In the genomic region with DNA sequence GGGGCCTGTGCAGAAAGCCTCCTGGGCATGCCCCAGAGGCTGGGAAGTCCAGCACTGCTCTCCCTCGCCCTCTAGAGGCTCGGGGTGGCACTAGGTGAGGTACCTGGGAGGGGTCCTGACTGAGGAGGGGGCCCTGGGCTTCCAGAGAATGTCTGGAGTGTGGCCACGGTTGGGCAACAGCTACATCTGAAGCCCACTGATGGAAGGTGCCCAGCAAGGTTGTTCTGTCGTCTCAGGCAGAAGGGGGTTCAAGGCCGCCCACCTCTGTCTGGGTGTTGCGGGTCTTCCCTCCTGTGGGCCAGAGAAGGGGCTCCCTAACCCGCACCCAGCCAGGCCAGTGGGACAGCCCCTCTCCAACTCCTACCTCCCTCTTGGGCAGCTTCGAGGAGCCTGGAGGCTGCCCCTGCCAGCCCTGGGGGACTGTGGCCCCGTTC, we compare ENCODE assay signal across 8 cellular contexts. TPM values are rescaled to one million over a fixed set of nuclear protein-coding genes. Genes with fewer than 3 reads are reported as not detected.
DNase-seq lines count a peak whose midpoint lies in the region; ATAC-seq, FAIRE-seq and TF ChIP-seq lines count a peak whose summit lies in the region.

No MANE protein-coding gene starts in this region.

- H3K27me3 Mint-ChIP-seq in progenitor cell of endocrine pancreas = peaks cover 16% of the 10 kb centered on the region

- no peak overlapping the region for H3K9ac ChIP-seq in endothelial cell of umbilical vein (replicated peaks; ENCODE audit: extremely low read depth, insufficient read depth, low read length)

- no peak overlapping the region for H3K4me3 Mint-ChIP-seq in progenitor cell of endocrine pancreas (ENCODE audit: low read depth)

- peaks cover 5% of the 10 kb centered on the region for H3K4me1 ChIP-seq in endothelial cell of umbilical vein (ENCODE audit: control insufficient read depth, extremely low read depth, insufficient read depth, low read length)

- no TSS peak for BruUV-seq in endothelial cell of umbilical vein (replicated peaks; lab: Mats Ljungman, UMichigan)

- no peaks in the 10 kb centered on the region for H3K79me2 ChIP-seq in endothelial cell of umbilical vein (ENCODE audit: control insufficient read depth, insufficient read depth, low read length)

- H3K9me1 ChIP-seq in endothelial cell of umbilical vein (replicated peaks; ENCODE audit: control insufficient read depth, extremely low read depth, insufficient read depth, low read length) = no peaks in the 10 kb centered on the region

- intact Hi-C loops in endothelial cell of umbilical vein (cut with micrococcal nuclease) = loop anchor here (1.0 to 2.0 kb wide), 2 partner anchors 34 to 91 kb away; no protein-coding TSS in a partner anchor

- H3K27me3 ChIP-seq in endothelial cell of umbilical vein (ENCODE audit: control insufficient read depth in 2 of 2, insufficient read depth in 2 of 2, low read length in 2 of 2) (peaks cover 8 to 14% of the 10 kb centered on the region in 2 experiments), MG63 (no peaks in the 10 kb centered on the region)

- no peak overlapping the region for H3K4me3 ChIP-seq in GM12864 (ENCODE audit: low read depth, low read length)
- no peak overlapping the region for H3K4me3 ChIP-seq in endothelial cell of umbilical vein (replicated peaks in 1 of 3; ENCODE audit: insufficient read depth in 1 of 3, low read depth in 1 of 3, low read length in 3 of 3)
- H3K4me3 ChIP-seq in MG63 = no peak overlapping the region

- H3K27ac ChIP-seq in endothelial cell of umbilical vein (ENCODE audit: insufficient read depth, low read depth, low read length) = no peak overlapping the region

- H3K36me3 Mint-ChIP-seq in progenitor cell of endocrine pancreas (ENCODE audit: insufficient read depth) = no peaks in the 10 kb centered on the region

- no peaks in the 10 kb centered on the region for H3K9me3 ChIP-seq in endothelial cell of umbilical vein (replicated peaks; ENCODE audit: control insufficient read depth, insufficient read depth, low read length)
- no peaks in the 10 kb centered on the region for H3K9me3 ChIP-seq in MG63

- ATAC-seq in GM18861 (IDR thresholded peaks at IDR 0.05; ENCODE audit: unreplicated experiment) (no peak), GM19397 (IDR thresholded peaks at IDR 0.05; ENCODE audit: unreplicated experiment) (no peak)

- CTCF ChIA-PET in endothelial cell of umbilical vein (lab: Charles Lee) = interaction anchor here (0.6 to 8.2 kb wide), 7 partner anchors 10 to 321 kb away, joined by 3 to 71 read pairs (median 5); no protein-coding TSS in a partner anchor

- H3K36me3 ChIP-seq in endothelial cell of umbilical vein (ENCODE audit: control insufficient read depth in 2 of 2, extremely low read depth in 1 of 2, insufficient read depth in 2 of 2, low read length in 2 of 2) (no peaks in the 10 kb centered on the region), MG63 (no peaks in the 10 kb centered on the region)

- no peaks in the 10 kb centered on the region for H4K20me1 ChIP-seq in endothelial cell of umbilical vein (replicated peaks; ENCODE audit: control insufficient read depth, extremely low read depth, insufficient read depth, low read length)

- dilution Hi-C loops in endothelial cell of umbilical vein (cut with MboI; ENCODE audit: extremely low pct_ligation_motif_present, low sequenced_read_pairs) = no loop called here

- DNase-seq in GM12864 (ENCODE audit: low read depth) = no peak
- DNase-seq in NCI-H748 treated with DMSO at 0.1 percent for 48 hours (lab: John Stamatoyannopoulos, UW) = peak; percentile 21
- peak; percentile 21 for DNase-seq in endothelial cell of umbilical vein (ENCODE audit: low read depth, low spot score)
- peak; percentile 33 for DNase-seq in progenitor cell of endocrine pancreas (ENCODE audit: low spot score, unreplicated experiment)
- no peak for DNase-seq in GDM1 (lab: John Stamatoyannopoulos, UW)
- no peak for DNase-seq in MG63

- no peak overlapping the region for H2AFZ ChIP-seq in endothelial cell of umbilical vein (ENCODE audit: low read depth, low read length)

- no peak for TF ChIP-seq POLR2A in endothelial cell of umbilical vein (IDR thresholded peaks at IDR 0.05; ENCODE audit: low read depth, low read length)

- no peak for FAIRE-seq in endothelial cell of umbilical vein (lab: Jason Lieb, UNC)

- peaks cover 21% of the 10 kb centered on the region for H3K4me1 Mint-ChIP-seq in progenitor cell of endocrine pancreas (ENCODE audit: low read depth)

- TF ChIP-seq CTCF in GM12864 (IDR thresholded peaks at IDR 0.05; ENCODE audit: low read depth, low read length, missing control alignments) (peak; percentile 90), endothelial cell of umbilical vein (IDR thresholded peaks at IDR 0.05; ENCODE audit: extremely low read depth in 1 of 2, insufficient read depth in 1 of 2, low read depth in 1 of 2, low read length in 2 of 2) (peak; percentile 60 to 81), progenitor cell of endocrine pancreas (IDR thresholded peaks at IDR 0.05; ENCODE audit: unreplicated experiment) (peak; percentile 57)

- no peak overlapping the region for H3K4me2 ChIP-seq in endothelial cell of umbilical vein (ENCODE audit: insufficient read depth, low read length)

- POLR2A ChIA-PET in endothelial cell of umbilical vein (lab: Charles Lee) = interaction anchor here (0.5 kb wide), 1 partner anchor 21 kb away, joined by 5 read pairs; no protein-coding TSS in a partner anchor

- no peak overlapping the region for H3K27ac Mint-ChIP-seq in progenitor cell of endocrine pancreas

- no peaks in the 10 kb centered on the region for H3K9me3 Mint-ChIP-seq in progenitor cell of endocrine pancreas (ENCODE audit: low read depth)

TF ChIP-seq in endothelial cell of umbilical vein, 7 proteins besides CTCF, POLR2A, EP300 and RAD21:
- TF ChIP-seq JUN (IDR thresholded peaks at IDR 0.05; ENCODE audit: borderline replicate concordance, insufficient read depth, insufficient read length, low read depth) (no peak), FOS (IDR thresholded peaks at IDR 0.05; ENCODE audit: borderline replicate concordance, insufficient read depth, low read length) (no peak), POLR2AphosphoS5 (IDR thresholded peaks at IDR 0.05; ENCODE audit: insufficient read depth, low read depth, low read length) (no peak)

RNA-seq across cellular contexts. Expression of gene VEGFA, which starts 11.4 kb away (rescaled TPM):
- total RNA-seq in endothelial cell of umbilical vein (16.6 and 18.1 TPM in 2 replicates), progenitor cell of endocrine pancreas (243 and 267 TPM in 2 replicates)
- polyA plus RNA-seq in endothelial cell of umbilical vein = 19.9 and 26.2 TPM in 2 replicates
- 25.8 and 26.3 TPM in 2 replicates for polyA plus RNA-seq in endothelial cell of umbilical vein (2011; cell fraction: cytosol; rRNA removed)
- polyA plus RNA-seq in endothelial cell of umbilical vein (2011; cell fraction: nucleus; rRNA removed) = 85.5 and 96.9 TPM in 2 replicates
- 15.5 and 19.0 TPM in 2 replicates for polyA plus RNA-seq in endothelial cell of umbilical vein (2012)
- 44.6 and 71.9 TPM in 2 replicates for polyA minus RNA-seq in endothelial cell of umbilical vein
- 44.8 TPM for polyA minus RNA-seq in endothelial cell of umbilical vein (2011; cell fraction: cytosol; rRNA and poly(A)+ RNA removed)
- 16.2 and 21.6 TPM in 2 replicates for polyA minus RNA-seq in endothelial cell of umbilical vein (2011; cell fraction: nucleus; rRNA and poly(A)+ RNA removed)
- total RNA-seq in MG63 (2014; rRNA removed; shearing (Covaris generic); ENCODE audit: low replicate concordance) = 55.5 and 57.6 TPM in 2 replicates

Comparison
In these comparisons a context has a peak if more than half of its experiments do, and no peak if none do; other contexts are left out.
1. DNase-seq: peak in NCI-H748 treated with DMSO at 0.1 percent for 48 hours (single experiment), endothelial cell of umbilical vein (single experiment) and progenitor cell of endocrine pancreas (single experiment); none in GM12864 (single experiment), GDM1 (single experiment) and MG63 (single experiment).
2. Peak in every context shown above with its lines, with median percentiles within 50 percentile points of each other: CTCF ChIP-seq.